ENCODE assay signal across 8 cellular contexts in the genomic region with DNA sequence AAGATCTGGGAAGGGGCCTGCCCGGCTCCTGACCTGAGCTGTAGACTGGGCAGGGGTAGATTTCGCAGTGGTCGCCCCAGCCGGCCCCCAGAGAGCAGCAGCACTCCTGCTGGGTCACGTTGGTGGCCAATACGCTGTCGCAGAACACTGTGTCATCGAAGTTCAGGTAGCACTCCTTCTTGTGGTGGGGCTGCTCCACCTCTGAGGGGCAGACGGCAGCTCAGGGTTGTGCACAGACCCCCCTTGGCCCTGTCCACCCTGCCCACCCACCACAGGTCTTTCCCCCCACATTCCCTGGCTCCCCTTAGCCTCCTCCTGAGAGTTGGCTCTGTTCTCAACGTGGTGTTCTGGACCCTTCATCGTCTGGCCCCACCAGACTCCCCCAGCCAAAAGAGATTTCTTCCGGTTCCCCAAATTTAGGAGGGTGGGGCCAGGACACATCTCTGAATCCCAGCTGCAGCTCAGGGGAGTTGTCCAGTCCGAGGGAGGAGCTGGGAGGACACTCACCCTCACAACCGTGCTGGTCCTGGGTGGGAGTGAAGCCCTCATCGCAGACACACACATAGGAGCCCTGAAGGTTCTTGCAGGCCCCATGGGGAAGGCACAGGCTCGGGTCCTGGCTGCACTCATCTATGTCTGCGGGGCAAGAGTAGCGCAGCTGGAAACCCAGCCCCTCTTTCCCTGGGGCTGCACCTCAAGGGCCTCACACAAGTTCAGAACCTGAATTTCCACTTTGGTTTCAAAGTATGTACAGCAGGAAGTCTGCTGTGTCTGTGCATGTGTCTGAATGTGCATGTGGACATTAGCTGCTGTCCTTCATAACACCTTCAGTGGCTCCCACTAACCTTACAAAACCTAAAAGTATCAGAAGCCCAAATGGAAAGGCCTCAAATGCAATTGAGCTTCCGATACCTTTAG. TPM values are rescaled to one million over a fixed set of nuclear protein-coding genes. Genes with fewer than 3 reads are reported as not detected.
DNase-seq lines count a peak whose midpoint lies in the region; ATAC-seq and TF ChIP-seq lines count a peak whose summit lies in the region.

No MANE protein-coding gene starts in this region.

- ATAC-seq in Panc1 (peak; percentile 1; the same call in 1 of the 2 replicates), esophagus mucosa (peak; percentile 2)

- intact Hi-C loops in Panc1 (cut with micrococcal nuclease; ENCODE audit: unreplicated experiment), result loop anchor here (1.0 kb wide), 1 partner anchor 31 kb away; the partner anchor contains the start of gene FAM89B

- H3K27me3 ChIP-seq in Panc1 (ENCODE audit: control insufficient read depth, insufficient read depth, low read length), result no peaks in the 10 kb centered on the region
- H3K27me3 ChIP-seq in rectal smooth muscle tissue (ENCODE audit: control insufficient read depth, insufficient read depth, low read length), result no peaks in the 10 kb centered on the region

- H3K4me1 ChIP-seq in ES-I3 (ENCODE audit: insufficient read depth, low read length), result no peaks in the 10 kb centered on the region; the same call in 1 of the 2 replicates
- peaks cover 18% of the 10 kb centered on the region for H3K4me1 ChIP-seq in Panc1 (ENCODE audit: control insufficient read depth, insufficient read depth, low read length)
- peaks cover 12% of the 10 kb centered on the region for H3K4me1 ChIP-seq in rectal smooth muscle tissue (ENCODE audit: control insufficient read depth, insufficient read depth, low read length)

- H3K27ac ChIP-seq in Panc1 (ENCODE audit: low read length), result peak overlapping the region; percentile 79
- peak overlapping the region; percentile 85 for H3K27ac ChIP-seq in rectal smooth muscle tissue (ENCODE audit: low read depth, low read length)

- POLR2A ChIA-PET in Panc1 (lab: Charles Lee), result interaction anchor here (0.5 to 0.7 kb wide), 3 partner anchors 16 to 1967 kb away, joined by 3 read pairs; partner anchors contain the start of gene SCYL1

- H3K4me3 ChIP-seq in Panc1 (ENCODE audit: low read depth in 2 of 2, low read length in 2 of 2) (peak overlapping the region; percentile 64 to 68), rectal smooth muscle tissue (ENCODE audit: low read length) (peak overlapping the region; percentile 95)

- TF ChIP-seq CTCF in Panc1 (IDR thresholded peaks at IDR 0.05) (no peak), GM13977 (IDR thresholded peaks at IDR 0.05; ENCODE audit: extremely low read depth, insufficient read depth, missing control alignments) (no peak)

- H3K9me3 ChIP-seq in ES-I3 (ENCODE audit: control insufficient read depth, insufficient read depth, low read length) (no peaks in the 10 kb centered on the region), Panc1 (ENCODE audit: control insufficient read depth, insufficient read depth, low read depth, low read length) (no peaks in the 10 kb centered on the region)

- in situ Hi-C loops in Panc1 (cut with HindIII; ENCODE audit: low pct_unique_long_range_greater_than_20kb, low sequenced_read_pairs), result no loop called here
- in situ Hi-C loops in GM13977 (cut with MboI; ENCODE audit: low pct_unique_long_range_greater_than_20kb, low sequenced_read_pairs, unreplicated experiment), result no loop called here

- H3K9ac ChIP-seq in ES-I3 (ENCODE audit: low read depth, low read length) (peak overlapping the region; percentile 67; the same call in 1 of the 2 replicates), rectal smooth muscle tissue (ENCODE audit: low read length) (peak overlapping the region; percentile 90)

- CTCF ChIA-PET in Panc1 (lab: Charles Lee), result interaction anchor here (0.5 to 2.7 kb wide), 6 partner anchors 11 to 101 kb away, joined by 3 to 22 read pairs (median 4); partner anchors contain the start of genes FAM89B and ZNRD2

- no peaks in the 10 kb centered on the region; the same call in 1 of the 2 replicates for H3K36me3 ChIP-seq in ES-I3 (ENCODE audit: insufficient read depth, low read length)
- peaks cover 2% of the 10 kb centered on the region; the same call in 1 of the 2 replicates for H3K36me3 ChIP-seq in Panc1 (ENCODE audit: control insufficient read depth, insufficient read depth, low read length)
- H3K36me3 ChIP-seq in rectal smooth muscle tissue (ENCODE audit: control insufficient read depth, insufficient read depth, low read length), result peaks cover 7% of the 10 kb centered on the region

- no TSS peak for BruUV-seq in Panc1 (replicated peaks; lab: Mats Ljungman, UMichigan)

- no peak for DNase-seq in Panc1 (ENCODE audit: low read depth, low spot score)
- no peak for DNase-seq in GF-D8 (lab: John Stamatoyannopoulos, UW)
- DNase-seq in GM13977 (ENCODE audit: low spot score), result no peak
- no peak for DNase-seq in SW480 (ENCODE audit: low spot score)
- no peak for DNase-seq in NCI-H526 (lab: John Stamatoyannopoulos, UW)

RNA-seq across cellular contexts. Expression of gene SCYL1, which starts 16.5 kb away (rescaled TPM):
- total RNA-seq in Panc1 (2021; ENCODE audit: unreplicated experiment) (117 TPM), esophagus mucosa (36.7 TPM)
- polyA plus RNA-seq in Panc1 (2012; ENCODE audit: insufficient read length), result 172 TPM

RNA-seq across cellular contexts. Expression of gene LTBP3, which starts 16.8 kb away (rescaled TPM):
- total RNA-seq in Panc1 (2021; ENCODE audit: unreplicated experiment), result 133 TPM
- polyA plus RNA-seq in Panc1 (2012; ENCODE audit: insufficient read length), result 275 TPM
- 20.9 TPM for total RNA-seq in esophagus mucosa

RNA-seq across cellular contexts. Expression of gene ZNRD2, which starts 28.9 kb away (rescaled TPM):
- total RNA-seq in Panc1 (2021; ENCODE audit: unreplicated experiment), result 61.2 TPM
- polyA plus RNA-seq in Panc1 (2012; ENCODE audit: insufficient read length), result 138 TPM
- 31.8 TPM for total RNA-seq in esophagus mucosa

RNA-seq across cellular contexts. Expression of gene FAM89B, which starts 31.0 kb away (rescaled TPM):
- total RNA-seq in Panc1 (2021; ENCODE audit: unreplicated experiment) (102 TPM), esophagus mucosa (25.9 TPM)
- polyA plus RNA-seq in Panc1 (2012; ENCODE audit: insufficient read length), result 151 TPM

RNA-seq across cellular contexts. Expression of gene EHBP1L1, which starts 34.5 kb away (rescaled TPM):
- total RNA-seq in Panc1 (2021; ENCODE audit: unreplicated experiment) (108 TPM), esophagus mucosa (52.6 TPM)
- 109 TPM for polyA plus RNA-seq in Panc1 (2012; ENCODE audit: insufficient read length)
